ENCODE assay signal across 8 cellular contexts in the genomic region with DNA sequence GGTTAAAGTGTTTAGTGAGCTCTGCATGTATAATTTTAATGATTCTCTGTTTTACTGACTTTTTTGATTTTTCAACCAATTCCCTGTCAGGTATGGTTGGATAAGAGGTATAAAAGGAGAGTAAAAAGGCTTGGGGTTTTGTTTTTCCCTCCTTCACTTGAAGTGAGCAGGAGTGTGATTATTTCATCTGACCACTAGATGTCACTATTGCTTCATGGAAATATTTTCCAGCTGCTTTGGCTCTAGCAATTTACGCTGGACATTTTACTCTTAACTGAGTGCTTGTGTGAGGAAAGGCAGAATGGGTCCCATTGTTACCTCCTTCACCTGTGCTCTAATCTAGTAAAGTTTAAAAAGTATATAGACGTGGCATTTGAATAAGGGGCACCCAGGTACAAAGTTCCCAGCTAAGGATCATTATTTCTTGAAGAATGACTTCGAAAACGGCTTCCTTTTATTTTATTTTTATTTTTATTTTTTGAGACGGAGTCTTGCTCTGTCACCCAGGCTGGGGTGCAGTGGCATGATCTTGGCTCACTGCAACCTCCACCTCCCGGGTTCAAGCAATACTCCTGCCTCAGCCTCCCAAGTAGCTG.
A peak's percentile ranks its signal among the peaks of the same experiment; 100 is the strongest.
DNase-seq lines count a peak whose midpoint lies in the region; ATAC-seq and TF ChIP-seq lines count a peak whose summit lies in the region.

No MANE protein-coding gene starts in this region.

- DNase-seq in EL: peak; percentile 55
- DNase-seq in H4 (ENCODE audit: low spot score): peak; percentile 59
- peak; percentile 21 for DNase-seq in NCI-H128 (lab: John Stamatoyannopoulos, UW; ENCODE audit: unreplicated experiment)
- DNase-seq in esophagus squamous epithelium (lab: John Stamatoyannopoulos, UW): no peak
- DNase-seq in GDM1 (lab: John Stamatoyannopoulos, UW): no peak
- DNase-seq in stimulated activated CD4-positive, alpha-beta T cell treated with anti-CD3 and anti-CD28 coated beads, Interleukin-4, amount 100 ng/mL, for 4 hours: no peak

- peak; percentile 45 to 88 (median 80) for TF ChIP-seq CTCF in esophagus squamous epithelium (IDR thresholded peaks at IDR 0.05)
- peak; percentile 73 to 85 (median 81) for TF ChIP-seq CTCF in nephron (IDR thresholded peaks at IDR 0.05; ENCODE audit: unreplicated experiment in 3 of 3)

- H3K27me3 Mint-ChIP-seq in nephron (ENCODE audit: low read depth): peaks cover 18% of the 10 kb centered on the region

- peak overlapping the region in 2 of 3 experiments; percentile 15 to 56 for H3K27ac Mint-ChIP-seq in nephron

- peak; percentile 90 for ATAC-seq in SK-N-SH treated with all-trans-retinoic acid at 6 μM for 48 hours

- peaks cover 0 to 24% (median 0%) of the 10 kb centered on the region in 4 donors for H3K27me3 ChIP-seq in esophagus squamous epithelium

- H3K27ac ChIP-seq in esophagus squamous epithelium: no peak overlapping the region

- intact Hi-C loops in esophagus squamous epithelium (cut with DNase I): loop anchor here (5.0 kb wide), 1 partner anchor 231 kb away; a partner anchor contains a TSS

- H3K4me3 ChIP-seq in esophagus squamous epithelium: no peak overlapping the region

- 49 to 58% methylated on average over 6 of the region's 6 CpGs for whole genome bisulfite sequencing in esophagus squamous epithelium, 2 donors

- no peaks in the 10 kb centered on the region for H3K36me3 Mint-ChIP-seq in nephron (ENCODE audit: low read depth)

- no peaks in the 10 kb centered on the region for H3K9me3 Mint-ChIP-seq in nephron

- no peaks in the 10 kb centered on the region for H3K4me1 ChIP-seq in esophagus squamous epithelium

- peaks cover 6% of the 10 kb centered on the region for H3K4me1 Mint-ChIP-seq in nephron

- H3K4me3 Mint-ChIP-seq in nephron: no peak overlapping the region

- TF ChIP-seq POLR2A in esophagus squamous epithelium (IDR thresholded peaks at IDR 0.05): no peak

- H3K9me3 ChIP-seq in esophagus squamous epithelium: no peaks in the 10 kb centered on the region

- H3K36me3 ChIP-seq in esophagus squamous epithelium: no peaks in the 10 kb centered on the region

TF ChIP-seq in SK-N-SH treated with all-trans-retinoic acid at 6 μM for 48 hours, 23 proteins besides CTCF, POLR2A, EP300 and RAD21:
- TF ChIP-seq, protein P1, sequence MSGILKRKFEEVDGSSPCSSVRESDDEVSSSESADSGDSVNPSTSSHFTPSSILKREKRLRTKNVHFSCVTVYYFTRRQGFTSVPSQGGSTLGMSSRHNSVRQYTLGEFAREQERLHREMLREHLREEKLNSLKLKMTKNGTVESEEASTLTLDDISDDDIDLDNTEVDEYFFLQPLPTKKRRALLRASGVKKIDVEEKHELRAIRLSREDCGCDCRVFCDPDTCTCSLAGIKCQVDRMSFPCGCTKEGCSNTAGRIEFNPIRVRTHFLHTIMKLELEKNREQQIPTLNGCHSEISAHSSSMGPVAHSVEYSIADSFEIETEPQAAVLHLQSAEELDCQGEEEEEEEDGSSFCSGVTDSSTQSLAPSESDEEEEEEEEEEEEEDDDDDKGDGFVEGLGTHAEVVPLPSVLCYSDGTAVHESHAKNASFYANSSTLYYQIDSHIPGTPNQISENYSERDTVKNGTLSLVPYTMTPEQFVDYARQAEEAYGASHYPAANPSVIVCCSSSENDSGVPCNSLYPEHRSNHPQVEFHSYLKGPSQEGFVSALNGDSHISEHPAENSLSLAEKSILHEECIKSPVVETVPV (CRISPR knock-in tag; IDR thresholded peaks at IDR 0.05): no peak
- TF ChIP-seq SNAI2 (CRISPR knock-in tag; IDR thresholded peaks at IDR 0.05) (no peak), PPARA (CRISPR knock-in tag; IDR thresholded peaks at IDR 0.05; ENCODE audit: borderline replicate concordance) (no peak), OSR1 (CRISPR knock-in tag; IDR thresholded peaks at IDR 0.05) (no peak), ZFP3 (CRISPR knock-in tag; IDR thresholded peaks at IDR 0.05) (no peak), ZFP30 (CRISPR knock-in tag; IDR thresholded peaks at IDR 0.05) (no peak), ESRRG (CRISPR knock-in tag; IDR thresholded peaks at IDR 0.05) (no peak), RARB (CRISPR knock-in tag; IDR thresholded peaks at IDR 0.05) (no peak), ISL1 (CRISPR knock-in tag; IDR thresholded peaks at IDR 0.05) (no peak), ZNF8 (CRISPR knock-in tag; IDR thresholded peaks at IDR 0.05) (no peak), CSDC2 (CRISPR knock-in tag; IDR thresholded peaks at IDR 0.05) (no peak), TOX (CRISPR knock-in tag; IDR thresholded peaks at IDR 0.05; ENCODE audit: borderline replicate concordance) (no peak)
- TF ChIP-seq, protein P2, sequence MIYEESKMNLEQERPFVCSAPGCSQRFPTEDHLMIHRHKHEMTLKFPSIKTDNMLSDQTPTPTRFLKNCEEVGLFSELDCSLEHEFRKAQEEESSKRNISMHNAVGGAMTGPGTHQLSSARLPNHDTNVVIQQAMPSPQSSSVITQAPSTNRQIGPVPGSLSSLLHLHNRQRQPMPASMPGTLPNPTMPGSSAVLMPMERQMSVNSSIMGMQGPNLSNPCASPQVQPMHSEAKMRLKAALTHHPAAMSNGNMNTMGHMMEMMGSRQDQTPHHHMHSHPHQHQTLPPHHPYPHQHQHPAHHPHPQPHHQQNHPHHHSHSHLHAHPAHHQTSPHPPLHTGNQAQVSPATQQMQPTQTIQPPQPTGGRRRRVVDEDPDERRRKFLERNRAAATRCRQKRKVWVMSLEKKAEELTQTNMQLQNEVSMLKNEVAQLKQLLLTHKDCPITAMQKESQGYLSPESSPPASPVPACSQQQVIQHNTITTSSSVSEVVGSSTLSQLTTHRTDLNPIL (CRISPR knock-in tag; IDR thresholded peaks at IDR 0.05; ENCODE audit: low read depth): no peak
- TF ChIP-seq, protein P3, sequence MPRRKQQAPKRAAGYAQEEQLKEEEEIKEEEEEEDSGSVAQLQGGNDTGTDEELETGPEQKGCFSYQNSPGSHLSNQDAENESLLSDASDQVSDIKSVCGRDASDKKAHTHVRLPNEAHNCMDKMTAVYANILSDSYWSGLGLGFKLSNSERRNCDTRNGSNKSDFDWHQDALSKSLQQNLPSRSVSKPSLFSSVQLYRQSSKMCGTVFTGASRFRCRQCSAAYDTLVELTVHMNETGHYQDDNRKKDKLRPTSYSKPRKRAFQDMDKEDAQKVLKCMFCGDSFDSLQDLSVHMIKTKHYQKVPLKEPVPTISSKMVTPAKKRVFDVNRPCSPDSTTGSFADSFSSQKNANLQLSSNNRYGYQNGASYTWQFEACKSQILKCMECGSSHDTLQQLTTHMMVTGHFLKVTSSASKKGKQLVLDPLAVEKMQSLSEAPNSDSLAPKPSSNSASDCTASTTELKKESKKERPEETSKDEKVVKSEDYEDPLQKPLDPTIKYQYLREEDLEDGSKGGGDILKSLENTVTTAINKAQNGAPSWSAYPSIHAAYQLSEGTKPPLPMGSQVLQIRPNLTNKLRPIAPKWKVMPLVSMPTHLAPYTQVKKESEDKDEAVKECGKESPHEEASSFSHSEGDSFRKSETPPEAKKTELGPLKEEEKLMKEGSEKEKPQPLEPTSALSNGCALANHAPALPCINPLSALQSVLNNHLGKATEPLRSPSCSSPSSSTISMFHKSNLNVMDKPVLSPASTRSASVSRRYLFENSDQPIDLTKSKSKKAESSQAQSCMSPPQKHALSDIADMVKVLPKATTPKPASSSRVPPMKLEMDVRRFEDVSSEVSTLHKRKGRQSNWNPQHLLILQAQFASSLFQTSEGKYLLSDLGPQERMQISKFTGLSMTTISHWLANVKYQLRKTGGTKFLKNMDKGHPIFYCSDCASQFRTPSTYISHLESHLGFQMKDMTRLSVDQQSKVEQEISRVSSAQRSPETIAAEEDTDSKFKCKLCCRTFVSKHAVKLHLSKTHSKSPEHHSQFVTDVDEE (CRISPR knock-in tag; IDR thresholded peaks at IDR 0.05): no peak

Comparison
In these comparisons a context has a peak if more than half of its experiments do, and no peak if none do; other contexts are left out.
1. DNase-seq: peak in EL (single experiment), H4 (single experiment) and NCI-H128 (single experiment); none in esophagus squamous epithelium (single experiment), GDM1 (single experiment) and stimulated activated CD4-positive, alpha-beta T cell treated with anti-CD3 and anti-CD28 coated beads, Interleukin-4, amount 100 ng/mL, for 4 hours (0 of 2).